8 cellular contexts compared by ENCODE assay signal in the genomic region with DNA sequence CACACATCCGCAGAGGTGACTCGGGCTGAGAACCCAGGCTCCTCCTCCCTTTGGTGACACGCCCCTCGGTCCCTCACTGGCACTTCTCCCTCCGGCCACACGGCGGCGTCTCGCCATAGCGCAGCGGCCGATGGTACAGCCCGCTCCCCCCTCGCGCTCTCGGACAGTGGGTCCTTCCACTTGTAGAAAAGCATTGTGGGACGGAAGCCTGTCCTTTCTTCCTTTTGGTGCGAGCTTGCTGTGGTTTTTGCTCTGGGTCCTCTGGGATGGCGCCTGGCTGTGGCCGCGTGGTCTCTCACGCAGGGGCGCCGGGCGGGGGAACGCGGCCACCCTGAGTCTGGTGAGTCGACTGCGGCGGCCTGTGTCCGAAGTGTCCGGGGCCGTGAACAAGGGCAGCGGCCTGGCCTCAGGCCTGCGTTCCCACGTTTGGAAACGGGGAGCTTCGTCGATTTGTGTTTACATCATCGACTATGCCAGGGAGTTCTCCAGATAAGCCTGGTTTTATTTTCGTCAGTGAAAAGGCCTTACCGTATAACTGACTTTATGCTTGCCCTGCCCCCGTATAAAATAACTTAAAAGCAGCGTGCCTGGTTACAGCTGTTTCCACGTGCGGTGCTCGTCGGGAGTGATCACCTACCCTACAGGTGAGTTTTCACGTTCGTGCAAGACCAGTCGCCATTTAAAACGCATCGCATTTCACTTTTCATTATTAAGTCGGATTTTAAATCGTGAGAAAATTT.
A peak's percentile ranks its signal among the peaks of the same experiment; 100 is the strongest.
DNase-seq lines count a peak whose midpoint lies in the region; ATAC-seq lines count a peak whose summit lies in the region.

No MANE protein-coding gene starts in this region.

- H3K9me3 Mint-ChIP-seq in activated CD4-positive, alpha-beta T cell treated with anti-CD3 and anti-CD28 coated beads for 36 hours (ENCODE audit: low read depth), result no peaks in the 10 kb centered on the region

- DNase-seq in C1 segment of cervical spinal cord (lab: John Stamatoyannopoulos, UW) (peak; percentile 66 to 91 (median 85)), GM19238 (ENCODE audit: insufficient read length, low spot score) (peak; percentile 58), NCI-H460 (ENCODE audit: extremely low read depth, low read depth) (peak; percentile 89), left kidney (ENCODE audit: low read depth, low spot score) (peak; percentile 94)
- peak; percentile 95 for DNase-seq in activated CD4-positive, alpha-beta T cell treated with anti-CD3 and anti-CD28 coated beads for 36 hours
- peak; percentile 92 for DNase-seq in stimulated activated CD4-positive, alpha-beta T cell treated with anti-CD3 and anti-CD28 coated beads, Interleukin-1b, Interleukin-23, amount 100 ng/mL, for 48 hours

- CTCF ChIA-PET in activated CD4-positive, alpha-beta T cell treated with anti-CD3 and anti-CD28 coated beads for 36 hours (lab: Charles Lee), result interaction anchor here (0.5 to 2.4 kb wide), 12 partner anchors 9 to 906 kb away, joined by 3 to 9 read pairs (median 3); no protein-coding TSS in a partner anchor

- H3K36me3 Mint-ChIP-seq in activated CD4-positive, alpha-beta T cell treated with anti-CD3 and anti-CD28 coated beads for 36 hours (ENCODE audit: low read depth), result peaks cover 41% of the 10 kb centered on the region

- POLR2A ChIA-PET in activated CD4-positive, alpha-beta T cell treated with anti-CD3 and anti-CD28 coated beads for 36 hours (lab: Charles Lee), result interaction anchor here (1.0 kb wide), 1 partner anchor 649 kb away, joined by 3 read pairs; no protein-coding TSS in a partner anchor

- H3K27me3 Mint-ChIP-seq in activated CD4-positive, alpha-beta T cell treated with anti-CD3 and anti-CD28 coated beads for 36 hours, result no peaks in the 10 kb centered on the region

- peak overlapping the region; percentile 42 for H3K27ac ChIP-seq in cingulate gyrus (ENCODE audit: low read depth, low read length)

- peak; percentile 96 for ATAC-seq in HG03439 (IDR thresholded peaks at IDR 0.05; ENCODE audit: unreplicated experiment)
- peak; percentile 90 for ATAC-seq in activated CD4-positive, alpha-beta T cell treated with anti-CD3 and anti-CD28 coated beads for 36 hours

- H3K4me1 Mint-ChIP-seq in activated CD4-positive, alpha-beta T cell treated with anti-CD3 and anti-CD28 coated beads for 36 hours, result peaks cover 44% of the 10 kb centered on the region

- peak overlapping the region; percentile 91 for H3K4me3 Mint-ChIP-seq in activated CD4-positive, alpha-beta T cell treated with anti-CD3 and anti-CD28 coated beads for 36 hours

- peak overlapping the region; percentile 92 for H3K27ac Mint-ChIP-seq in activated CD4-positive, alpha-beta T cell treated with anti-CD3 and anti-CD28 coated beads for 36 hours

- intact Hi-C loops in activated CD4-positive, alpha-beta T cell treated with anti-CD3 and anti-CD28 coated beads for 36 hours (cut with DNase I, micrococcal nuclease), result loop anchor here (1.0 to 10.0 kb wide), 13 partner anchors 256 to 1423 kb away; a partner anchor contains a TSS

Comparison
In these comparisons a context has a peak if more than half of its experiments do, and no peak if none do; other contexts are left out.
1. Peak in every context shown above with its lines: DNase-seq, ATAC-seq and H3K27ac ChIP-seq.